ENCODE assay signal across 25 cellular contexts in the genomic region with DNA sequence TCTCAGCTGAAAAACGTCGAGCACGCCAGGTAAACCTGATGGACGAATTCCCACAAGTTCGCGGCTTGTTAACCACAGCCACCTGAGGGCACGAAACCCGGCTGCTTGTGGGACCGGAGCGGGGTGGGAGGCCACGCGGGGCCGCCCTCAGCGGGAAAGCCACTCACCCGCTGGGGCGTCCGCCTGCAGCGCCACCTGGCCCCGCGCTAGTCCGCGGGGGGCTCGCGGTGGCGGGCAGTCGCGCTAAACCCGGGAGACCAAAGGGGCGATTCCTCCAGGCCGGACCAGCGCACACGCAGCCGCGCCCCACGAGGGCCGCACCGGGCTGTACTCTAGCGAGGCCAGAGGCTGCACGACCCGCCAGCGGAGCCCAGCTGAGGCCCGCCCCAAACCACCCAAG. TPM values are rescaled to one million over a fixed set of nuclear protein-coding genes. Genes with fewer than 3 reads are reported as not detected.
DNase-seq lines count a peak whose midpoint lies in the region; ATAC-seq and TF ChIP-seq lines count a peak whose summit lies in the region.
"Had no signal": no experiment of that assay in that cellular context is flagged by ENCODE, and none has a peak within 500 bp of the region (broad histone marks: within the 10 kb centered on the region; RNA-seq: fewer than 3 reads in every experiment).

No MANE protein-coding gene starts in this region.

- no peak overlapping the region for H3T11ph ChIP-seq in H9 (ENCODE audit: low read length)

- CTCF ChIA-PET in WTC11 (lab: Charles Lee): interaction anchor here (3.4 kb wide), 1 partner anchor 148 kb away, joined by 23 read pairs; no protein-coding TSS in a partner anchor

- no peak overlapping the region for H4K5ac ChIP-seq in H9 (ENCODE audit: insufficient read length, low read depth, low read length)

- no peak overlapping the region for H4K91ac ChIP-seq in H9 (ENCODE audit: insufficient read length, low read depth, low read length)
- H4K91ac ChIP-seq in mesenchymal stem cell (ENCODE audit: low read length): no peak overlapping the region

- POLR2A ChIA-PET in WTC11 (lab: Charles Lee): no interaction called here

- peak; percentile 44; the same call in 1 of the 2 replicates for ATAC-seq in WTC11
- ATAC-seq in stimulated activated memory B cell treated with anti-CD40 and anti-IgM and Interleukin-4, amounts not matched to agents 10 μg/mL and 1 μg/mL and 100 μg/mL, for 72 hours: peak; percentile 24

- H2BK12ac ChIP-seq in H9 (ENCODE audit: insufficient read length, low read depth, low read length): no peak overlapping the region
- H2BK12ac ChIP-seq in mesenchymal stem cell (ENCODE audit: low read length in 2 of 2): no peak overlapping the region

- H3K36me3 ChIP-seq in mesenchymal stem cell (ENCODE audit: control insufficient read depth in 1 of 2, insufficient read depth in 2 of 2, low read depth in 1 of 2, low read length in 2 of 2): no peaks in the 10 kb centered on the region
- H3K36me3 ChIP-seq: colonic mucosa, SJSA1 had no signal

- no peak overlapping the region for H3K56ac ChIP-seq in H9 (ENCODE audit: insufficient read length, low read depth, low read length)

- no peaks in the 10 kb centered on the region for H3K79me1 ChIP-seq in H9 (ENCODE audit: insufficient read depth, low read depth, low read length, poor library complexity, severe bottlenecking)
- H3K79me1 ChIP-seq in mesenchymal stem cell (replicated peaks; ENCODE audit: low read length, poor library complexity, severe bottlenecking): no peaks in the 10 kb centered on the region

- DNase-seq in H9 (peak; percentile 34), WTC11 (ENCODE audit: low spot score) (peak; percentile 15), iPS-NIHi11 (ENCODE audit: low spot score) (peak; percentile 29), NCI-H69 (lab: John Stamatoyannopoulos, UW) (no peak), mesenchymal stem cell (no peak)
- DNase-seq in stimulated activated CD4-positive, alpha-beta T cell treated with anti-CD3 and anti-CD28 coated beads, Interleukin-15, amount 100 ng/mL, for 24 hours: no peak
- DNase-seq: activated CD4-positive, alpha-beta T cell treated with anti-CD3 and anti-CD28 coated beads for 4 hours; activated T-cell treated with anti-CD3 and anti-CD28 coated beads, Interleukin-2, amount 50 U/mL, for 24 hours; CD4-positive, CD25-positive, alpha-beta regulatory T cell; colonic mucosa; DMS 273 treated with DMSO at 0.1 percent for 48 hours; GM23248; Kasumi-1; mesendoderm; NCI-H1048; NCI-H187; NCI-H524 treated with DMSO at 0.1 percent for 48 hours; nucleus accumbens; stimulated activated CD4-positive, alpha-beta T cell treated with anti-CD3 and anti-CD28 coated beads, Interleukin-4, amount 100 ng/mL, for 24 hours; stimulated activated naive CD4-positive, alpha-beta T cell; T-helper 2 cell had no signal

- H3K23ac ChIP-seq in H9 (ENCODE audit: insufficient read length, low read depth, low read length): no peak overlapping the region
- H3K23ac ChIP-seq in mesenchymal stem cell (ENCODE audit: low read length in 2 of 2): no peak overlapping the region

- H3K18ac ChIP-seq in H9 (ENCODE audit: insufficient read length, low read depth, low read length): no peak overlapping the region
- H3K18ac ChIP-seq in mesenchymal stem cell (ENCODE audit: low read depth in 1 of 2, low read length in 2 of 2): no peak overlapping the region

- H3K9me3 Mint-ChIP-seq in H9: peaks cover 17 to 19% of the 10 kb centered on the region in 2 experiments; a peak in 4 of 5 replicates
- peaks cover 20% of the 10 kb centered on the region for H3K9me3 Mint-ChIP-seq in WTC11
- peaks cover 2% of the 10 kb centered on the region for H3K9me3 Mint-ChIP-seq in stimulated activated memory B cell treated with anti-CD40 and anti-IgM and Interleukin-4, amounts not matched to agents 10 μg/mL and 1 μg/mL and 100 μg/mL, for 72 hours
- H3K9me3 Mint-ChIP-seq: activated T-cell treated with anti-CD3 and anti-CD28 coated beads, Interleukin-2, amount 50 U/mL, for 24 hours had no signal

- no peak overlapping the region for H3K14ac ChIP-seq in H9 (ENCODE audit: insufficient read depth, low read length)
- H3K14ac ChIP-seq in mesenchymal stem cell (ENCODE audit: low read length in 2 of 2): no peak overlapping the region

- H2BK5ac ChIP-seq in H9 (ENCODE audit: insufficient read length, low read length): no peak overlapping the region
- H2BK5ac ChIP-seq in mesenchymal stem cell (ENCODE audit: low read depth, low read length, poor library complexity, severe bottlenecking): no peak overlapping the region

- H3K9ac ChIP-seq in H9 (ENCODE audit: extremely low read depth, insufficient read length, low read length) (no peak overlapping the region), mesenchymal stem cell (ENCODE audit: low read length) (no peak overlapping the region)
- H3K9ac ChIP-seq: GM23248 had no signal

- H2BK120ac ChIP-seq in H9 (ENCODE audit: low read depth, low read length, poor library complexity, severe bottlenecking) (no peak overlapping the region), mesenchymal stem cell (ENCODE audit: low read depth, low read length) (no peak overlapping the region)

- no peak overlapping the region for H3K4me3 ChIP-seq in mesenchymal stem cell (ENCODE audit: insufficient read depth in 1 of 2, low read depth in 1 of 2, low read length in 2 of 2)
- H3K4me3 ChIP-seq: colonic mucosa, GM23248, SJSA1 had no signal

- H3K4me1 Mint-ChIP-seq in H9 (peaks cover 9% of the 10 kb centered on the region in 2 experiments), WTC11 (peaks cover 13% of the 10 kb centered on the region)
- no peaks in the 10 kb centered on the region for H3K4me1 Mint-ChIP-seq in stimulated activated memory B cell treated with anti-CD40 and anti-IgM and Interleukin-4, amounts not matched to agents 10 μg/mL and 1 μg/mL and 100 μg/mL, for 72 hours

- H3K4me2 ChIP-seq in H9 (ENCODE audit: insufficient read depth, insufficient read length, low read length): no peak overlapping the region
- no peak overlapping the region for H3K4me2 ChIP-seq in mesenchymal stem cell (ENCODE audit: low read length, poor library complexity, severe bottlenecking)

- H3K4me1 ChIP-seq in H9 (ENCODE audit: insufficient read depth, low read length) (no peaks in the 10 kb centered on the region; the same call in 1 of the 2 replicates), mesenchymal stem cell (ENCODE audit: control insufficient read depth, insufficient read depth, low read depth, low read length) (no peaks in the 10 kb centered on the region)
- H3K4me1 ChIP-seq: colonic mucosa had no signal

- TF ChIP-seq CTCF in H9 (conservative IDR thresholded peaks at IDR 0.05) (no peak), WTC11 (IDR thresholded peaks at IDR 0.05) (no peak)

- H4K20me1 ChIP-seq in H9 (ENCODE audit: control insufficient read depth, insufficient read depth, insufficient read length): no peaks in the 10 kb centered on the region

- no CpG with 5 or more reads among the region's 42 CpGs for WGBS in H9 (ENCODE audit: extremely low coverage, insufficient read length, low lambda C conversion rate)
- 63% methylated on average over 32 of the region's 42 CpGs for WGBS in mesenchymal stem cell

- H3K4me3 Mint-ChIP-seq in H9 (no peak overlapping the region), WTC11 (no peak overlapping the region)
- no peak overlapping the region for H3K4me3 Mint-ChIP-seq in stimulated activated memory B cell treated with anti-CD40 and anti-IgM and Interleukin-4, amounts not matched to agents 10 μg/mL and 1 μg/mL and 100 μg/mL, for 72 hours
- H3K4me3 Mint-ChIP-seq: activated T-cell treated with anti-CD3 and anti-CD28 coated beads, Interleukin-2, amount 50 U/mL, for 24 hours; CD4-positive, CD25-positive, alpha-beta regulatory T cell had no signal

- no peaks in the 10 kb centered on the region for H3K27me3 ChIP-seq in H9 (ENCODE audit: insufficient read depth, low read length)
- peaks cover 0 to 3% of the 10 kb centered on the region in 2 experiments for H3K27me3 ChIP-seq in mesenchymal stem cell (ENCODE audit: control insufficient read depth in 1 of 2, insufficient read depth in 1 of 2, low read length in 2 of 2)

- H2AFZ ChIP-seq in H9 (ENCODE audit: low read length) (no peak overlapping the region), mesenchymal stem cell (ENCODE audit: low read depth, low read length) (no peak overlapping the region)
- H2AFZ ChIP-seq: GM23248 had no signal

- no peak overlapping the region for H2BK20ac ChIP-seq in H9 (ENCODE audit: low read depth, low read length, poor library complexity, severe bottlenecking)

- no peak overlapping the region for H2BK15ac ChIP-seq in H9 (ENCODE audit: low read depth, low read length)
- H2BK15ac ChIP-seq in mesenchymal stem cell (ENCODE audit: low read depth, poor library complexity, severe bottlenecking): no peak overlapping the region

- H3K27ac Mint-ChIP-seq in H9: no peak overlapping the region
- no peak overlapping the region for H3K27ac Mint-ChIP-seq in WTC11
- no peak overlapping the region for H3K27ac Mint-ChIP-seq in stimulated activated memory B cell treated with anti-CD40 and anti-IgM and Interleukin-4, amounts not matched to agents 10 μg/mL and 1 μg/mL and 100 μg/mL, for 72 hours
- H3K27ac Mint-ChIP-seq: activated T-cell treated with anti-CD3 and anti-CD28 coated beads, Interleukin-2, amount 50 U/mL, for 24 hours; CD4-positive, CD25-positive, alpha-beta regulatory T cell had no signal

- H3K36me3 Mint-ChIP-seq in H9 (ENCODE audit: insufficient read depth in 1 of 3, low read depth in 3 of 3) (no peaks in the 10 kb centered on the region; a peak in 1 of 7 replicates), WTC11 (peaks cover 8% of the 10 kb centered on the region)
- H3K36me3 Mint-ChIP-seq in stimulated activated memory B cell treated with anti-CD40 and anti-IgM and Interleukin-4, amounts not matched to agents 10 μg/mL and 1 μg/mL and 100 μg/mL, for 72 hours: no peaks in the 10 kb centered on the region
- H3K36me3 Mint-ChIP-seq: CD4-positive, CD25-positive, alpha-beta regulatory T cell had no signal

- no peaks in the 10 kb centered on the region for H3K79me2 ChIP-seq in H9 (ENCODE audit: insufficient read depth, low read length)

- no peak overlapping the region for H3K27ac ChIP-seq in H9 (ENCODE audit: insufficient read length, low read depth, low read length)
- no peak overlapping the region for H3K27ac ChIP-seq in mesenchymal stem cell (ENCODE audit: low read length, poor library complexity, severe bottlenecking)
- H3K27ac ChIP-seq: colonic mucosa, GM23248, SJSA1 had no signal

- H3K27me3 Mint-ChIP-seq in H9 (ENCODE audit: low read depth) (peaks cover 9% of the 10 kb centered on the region), WTC11 (ENCODE audit: low read depth) (peaks cover 23% of the 10 kb centered on the region)
- H3K27me3 Mint-ChIP-seq in stimulated activated memory B cell treated with anti-CD40 and anti-IgM and Interleukin-4, amounts not matched to agents 10 μg/mL and 1 μg/mL and 100 μg/mL, for 72 hours: peaks cover 24% of the 10 kb centered on the region

- no peak overlapping the region for H3K4ac ChIP-seq in H9 (ENCODE audit: low read depth, low read length)
- H3K4ac ChIP-seq in mesenchymal stem cell (ENCODE audit: low read depth in 1 of 2, low read length in 2 of 2): no peak overlapping the region

- H3K23me2 ChIP-seq in H9 (ENCODE audit: insufficient read length, low read depth, low read length, poor library complexity, severe bottlenecking): no peaks in the 10 kb centered on the region

- H3K9me3 ChIP-seq in H9 (ENCODE audit: control insufficient read depth, low read depth, low read length) (no peaks in the 10 kb centered on the region), mesenchymal stem cell (ENCODE audit: control insufficient read depth, low read length) (no peaks in the 10 kb centered on the region)
- H3K9me3 ChIP-seq: colonic mucosa, SJSA1 had no signal

- H4K8ac ChIP-seq in H9 (replicated peaks; ENCODE audit: insufficient read length, low read depth, low read length) (no peak overlapping the region), mesenchymal stem cell (ENCODE audit: low read length) (no peak overlapping the region)

- no peak overlapping the region for H2AK5ac ChIP-seq in H9 (ENCODE audit: insufficient read length, low read length)
- H2AK5ac ChIP-seq in mesenchymal stem cell (ENCODE audit: low read length, severe bottlenecking): no peak overlapping the region

RNA-seq across cellular contexts. Expression of gene CFAP161, which starts 15.7 kb away (rescaled TPM):
- total RNA-seq in H9 (2021) (0.24 TPM in 1 of 2 replicates, not detected in the other), WTC11 (2021) (not detected in 3 replicates)
- polyA plus RNA-seq in mesenchymal stem cell (2013, experiment 1 of 2): not detected
- polyA plus RNA-seq in mesenchymal stem cell (2013, experiment 2 of 2): not detected
- total RNA-seq: activated CD8-positive, alpha-beta memory T cell treated with anti-CD3 and anti-CD28 coated beads for 36 hours; G401; GM23248; SJSA1 had no signal
- polyA plus RNA-seq: CD4-positive, CD25-positive, alpha-beta regulatory T cell; GM23248 had no signal

Comparison
In these comparisons a context has a peak if more than half of its experiments do, and no peak if none do; other contexts are left out.
1. DNase-seq: peak in H9 (single experiment), WTC11 (single experiment) and iPS-NIHi11 (single experiment); none in NCI-H69 (single experiment), mesenchymal stem cell (single experiment) and stimulated activated CD4-positive, alpha-beta T cell treated with anti-CD3 and anti-CD28 coated beads, Interleukin-15, amount 100 ng/mL, for 24 hours (single experiment).